Comparison of ENCODE assay signal across 1 cellular context in the genomic region with DNA sequence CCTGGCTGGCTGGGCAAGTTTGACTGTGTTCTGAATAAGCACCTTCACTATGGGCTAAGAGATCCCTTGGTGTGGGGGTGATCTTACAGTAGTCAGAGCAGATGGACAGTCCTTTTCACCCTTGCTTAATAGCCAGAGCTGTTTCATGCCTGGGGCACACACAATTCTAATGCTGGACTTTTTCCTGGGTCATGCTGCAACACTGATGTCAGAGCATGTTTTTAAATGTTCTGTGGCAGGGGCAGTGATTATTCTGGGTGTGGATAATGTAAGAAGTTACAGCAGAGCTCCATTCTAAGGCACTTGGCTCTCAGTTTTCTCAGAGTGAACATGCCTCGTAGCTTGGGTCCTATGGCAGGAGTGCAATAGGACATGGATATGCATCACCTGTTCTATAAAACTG.
TF ChIP-seq lines count a peak whose summit lies in the region.

No MANE protein-coding gene starts in this region.

TF ChIP-seq in HepG2, 621 proteins besides CTCF, POLR2A, EP300 and RAD21:
- no peak for TF ChIP-seq TBX3 (IDR thresholded peaks at IDR 0.05; ENCODE audit: borderline replicate concordance)
- no peak for TF ChIP-seq ZSCAN9 (CRISPR knock-in tag; IDR thresholded peaks at IDR 0.05; ENCODE audit: borderline replicate concordance)
- no peak for TF ChIP-seq ZC3H13 (CRISPR knock-in tag; IDR thresholded peaks at IDR 0.05)
- TF ChIP-seq ZNF556 (CRISPR knock-in tag; IDR thresholded peaks at IDR 0.05; ENCODE audit: borderline replicate concordance): no peak
- TF ChIP-seq ZNF782 (CRISPR knock-in tag; IDR thresholded peaks at IDR 0.05; ENCODE audit: borderline replicate concordance): no peak
- TF ChIP-seq, protein P1, sequence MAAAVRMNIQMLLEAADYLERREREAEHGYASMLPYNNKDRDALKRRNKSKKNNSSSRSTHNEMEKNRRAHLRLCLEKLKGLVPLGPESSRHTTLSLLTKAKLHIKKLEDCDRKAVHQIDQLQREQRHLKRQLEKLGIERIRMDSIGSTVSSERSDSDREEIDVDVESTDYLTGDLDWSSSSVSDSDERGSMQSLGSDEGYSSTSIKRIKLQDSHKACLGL (CRISPR knock-in tag; IDR thresholded peaks at IDR 0.05): 0 out of 2 replicates have a peak, but pooled peaks have one; percentile 43
- peak; percentile 2 for TF ChIP-seq POLR2AphosphoS5 (IDR thresholded peaks at IDR 0.05; ENCODE audit: low read depth, low read length)
- TF ChIP-seq, protein P2, sequence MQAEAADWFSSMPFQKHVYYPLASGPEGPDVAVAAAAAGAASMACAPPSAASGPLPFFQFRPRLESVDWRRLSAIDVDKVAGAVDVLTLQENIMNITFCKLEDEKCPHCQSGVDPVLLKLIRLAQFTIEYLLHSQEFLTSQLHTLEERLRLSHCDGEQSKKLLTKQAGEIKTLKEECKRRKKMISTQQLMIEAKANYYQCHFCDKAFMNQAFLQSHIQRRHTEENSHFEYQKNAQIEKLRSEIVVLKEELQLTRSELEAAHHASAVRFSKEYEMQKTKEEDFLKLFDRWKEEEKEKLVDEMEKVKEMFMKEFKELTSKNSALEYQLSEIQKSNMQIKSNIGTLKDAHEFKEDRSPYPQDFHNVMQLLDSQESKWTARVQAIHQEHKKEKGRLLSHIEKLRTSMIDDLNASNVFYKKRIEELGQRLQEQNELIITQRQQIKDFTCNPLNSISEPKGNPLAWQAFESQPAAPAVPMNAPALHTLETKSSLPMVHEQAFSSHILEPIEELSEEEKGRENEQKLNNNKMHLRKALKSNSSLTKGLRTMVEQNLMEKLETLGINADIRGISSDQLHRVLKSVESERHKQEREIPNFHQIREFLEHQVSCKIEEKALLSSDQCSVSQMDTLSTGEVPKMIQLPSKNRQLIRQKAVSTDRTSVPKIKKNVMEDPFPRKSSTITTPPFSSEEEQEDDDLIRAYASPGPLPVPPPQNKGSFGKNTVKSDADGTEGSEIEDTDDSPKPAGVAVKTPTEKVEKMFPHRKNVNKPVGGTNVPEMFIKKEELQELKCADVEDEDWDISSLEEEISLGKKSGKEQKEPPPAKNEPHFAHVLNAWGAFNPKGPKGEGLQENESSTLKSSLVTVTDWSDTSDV (CRISPR knock-in tag; IDR thresholded peaks at IDR 0.05): no peak
- TF ChIP-seq ATF1 (CRISPR knock-in tag; IDR thresholded peaks at IDR 0.05): no peak
- peak; percentile 24; the same call in 1 of the 2 replicates for TF ChIP-seq POLR2G (IDR thresholded peaks at IDR 0.05; ENCODE audit: low read depth, low read length)
- peak; percentile 4 for TF ChIP-seq ASH2L (IDR thresholded peaks at IDR 0.05; ENCODE audit: insufficient read length, low read depth, low read length)
- no peak for TF ChIP-seq ZMYM3 (CRISPR knock-in tag; IDR thresholded peaks at IDR 0.05)
- TF ChIP-seq JDP2 (CRISPR knock-in tag; IDR thresholded peaks at IDR 0.05; ENCODE audit: borderline replicate concordance): no peak
- no peak for TF ChIP-seq WIZ (CRISPR knock-in tag; IDR thresholded peaks at IDR 0.05)
- no peak for TF ChIP-seq HOXA5 (CRISPR knock-in tag; IDR thresholded peaks at IDR 0.05)
- no peak for TF ChIP-seq ONECUT2 (CRISPR knock-in tag; IDR thresholded peaks at IDR 0.05)
- TF ChIP-seq PBX3 (CRISPR knock-in tag; IDR thresholded peaks at IDR 0.05; ENCODE audit: borderline replicate concordance): no peak
- no peak for TF ChIP-seq ZNF460 (CRISPR knock-in tag; IDR thresholded peaks at IDR 0.05; ENCODE audit: borderline replicate concordance)
- no peak for TF ChIP-seq XBP1 (CRISPR knock-in tag; IDR thresholded peaks at IDR 0.05)
